9 cellular contexts compared by ENCODE assay signal in the genomic region with DNA sequence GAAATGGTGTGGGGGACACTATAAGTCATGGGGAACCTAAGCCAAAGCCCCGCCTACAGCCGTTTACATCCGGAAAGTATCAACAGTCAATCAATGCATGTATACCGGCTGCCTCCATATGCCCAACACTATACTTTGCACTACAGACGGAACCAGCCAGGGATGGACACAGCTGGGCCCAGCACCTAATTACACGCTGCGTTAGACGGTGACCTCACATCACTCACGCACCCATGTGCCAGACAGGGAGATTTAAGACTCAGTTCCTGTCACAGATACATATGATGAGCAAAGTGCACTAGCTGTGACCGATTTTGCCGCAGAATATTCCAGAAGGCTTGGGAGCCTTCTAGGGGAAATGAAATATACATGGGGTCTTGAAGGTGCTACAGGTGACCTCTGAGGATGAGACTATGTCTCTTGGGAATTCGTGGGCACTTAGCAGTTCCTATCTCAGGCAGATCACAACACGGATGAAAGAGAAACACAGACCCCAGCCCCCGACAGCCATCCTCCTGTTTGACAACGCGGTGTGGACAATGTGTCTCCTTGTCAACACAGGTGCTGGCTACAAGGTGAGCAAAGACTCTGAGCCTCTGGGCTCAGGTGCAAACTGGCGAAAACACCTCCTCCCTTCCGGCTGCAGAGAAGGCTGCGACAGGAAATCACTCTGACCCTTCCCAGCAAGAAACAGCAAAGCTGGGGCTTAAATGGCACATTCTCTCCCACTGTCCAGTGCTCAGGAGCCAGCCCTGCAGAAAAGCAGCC. TPM values are rescaled to one million over a fixed set of nuclear protein-coding genes. Genes with fewer than 3 reads are reported as not detected.
DNase-seq lines count a peak whose midpoint lies in the region; ATAC-seq, FAIRE-seq and TF ChIP-seq lines count a peak whose summit lies in the region.
"Had no signal": no experiment of that assay in that cellular context is flagged by ENCODE, and none has a peak within 500 bp of the region (broad histone marks: within the 10 kb centered on the region; RNA-seq: fewer than 3 reads in every experiment).

No MANE protein-coding gene starts in this region.

- TF ChIP-seq CTCF in endothelial cell of umbilical vein (IDR thresholded peaks at IDR 0.05; ENCODE audit: extremely low read depth in 1 of 2, insufficient read depth in 1 of 2, low read depth in 1 of 2, low read length in 2 of 2), result no peak

- H3K36me3 ChIP-seq in endothelial cell of umbilical vein (ENCODE audit: control insufficient read depth in 2 of 2, extremely low read depth in 1 of 2, insufficient read depth in 2 of 2, low read length in 2 of 2), result peaks cover 12 to 22% of the 10 kb centered on the region in 2 experiments
- peaks cover 22% of the 10 kb centered on the region for H3K36me3 ChIP-seq in rectal smooth muscle tissue (ENCODE audit: control insufficient read depth, insufficient read depth, low read length)

- no peaks in the 10 kb centered on the region for H3K9me3 ChIP-seq in endothelial cell of umbilical vein (replicated peaks; ENCODE audit: control insufficient read depth, insufficient read depth, low read length)

- H3K9me1 ChIP-seq in endothelial cell of umbilical vein (replicated peaks; ENCODE audit: control insufficient read depth, extremely low read depth, insufficient read depth, low read length), result no peaks in the 10 kb centered on the region

- peaks cover 7% of the 10 kb centered on the region for H4K20me1 ChIP-seq in endothelial cell of umbilical vein (replicated peaks; ENCODE audit: control insufficient read depth, extremely low read depth, insufficient read depth, low read length)

- intact Hi-C loops in endothelial cell of umbilical vein (cut with micrococcal nuclease), result no loop called here

- no peak overlapping the region for H3K9ac ChIP-seq in endothelial cell of umbilical vein (replicated peaks; ENCODE audit: extremely low read depth, insufficient read depth, low read length)
- H3K9ac ChIP-seq in rectal smooth muscle tissue (ENCODE audit: low read length), result no peak overlapping the region

- H3K27ac ChIP-seq in endothelial cell of umbilical vein (ENCODE audit: insufficient read depth, low read depth, low read length), result peak overlapping the region; percentile 29
- peak overlapping the region; percentile 27 for H3K27ac ChIP-seq in rectal smooth muscle tissue (ENCODE audit: low read depth, low read length)

- FAIRE-seq in endothelial cell of umbilical vein (lab: Jason Lieb, UNC), result no peak

- H3K27me3 ChIP-seq in endothelial cell of umbilical vein (ENCODE audit: control insufficient read depth in 2 of 2, insufficient read depth in 2 of 2, low read length in 2 of 2), result no peaks in the 10 kb centered on the region
- H3K27me3 ChIP-seq in rectal smooth muscle tissue (ENCODE audit: control insufficient read depth, insufficient read depth, low read length), result peaks cover 3% of the 10 kb centered on the region

- peak overlapping the region; percentile 27 for H3K4me2 ChIP-seq in endothelial cell of umbilical vein (ENCODE audit: insufficient read depth, low read length)

- POLR2A ChIA-PET in endothelial cell of umbilical vein (lab: Charles Lee), result interaction anchor here (0.5 to 0.9 kb wide), 4 partner anchors 22 to 724 kb away, joined by 3 to 5 read pairs (median 3); no protein-coding TSS in a partner anchor

- no TSS peak for BruUV-seq in endothelial cell of umbilical vein (replicated peaks; lab: Mats Ljungman, UMichigan)

- dilution Hi-C loops in endothelial cell of umbilical vein (cut with MboI; ENCODE audit: extremely low pct_ligation_motif_present, low sequenced_read_pairs), result no loop called here

- H3K4me1 ChIP-seq in endothelial cell of umbilical vein (ENCODE audit: control insufficient read depth, extremely low read depth, insufficient read depth, low read length) (peaks cover 48% of the 10 kb centered on the region), rectal smooth muscle tissue (ENCODE audit: control insufficient read depth, insufficient read depth, low read length) (peaks cover 55% of the 10 kb centered on the region)

- CTCF ChIA-PET in endothelial cell of umbilical vein (lab: Charles Lee), result interaction anchor here (1.0 to 11.2 kb wide), 7 partner anchors 20 to 144 kb away, joined by 4 to 377 read pairs (median 10); partner anchors contain the start of gene EEF1G

- no peak overlapping the region for H3K4me3 ChIP-seq in endothelial cell of umbilical vein (replicated peaks in 1 of 3; ENCODE audit: insufficient read depth in 1 of 3, low read depth in 1 of 3, low read length in 3 of 3)
- peak overlapping the region; percentile 49 for H3K4me3 ChIP-seq in rectal smooth muscle tissue (ENCODE audit: low read length)

- TF ChIP-seq POLR2A in endothelial cell of umbilical vein (IDR thresholded peaks at IDR 0.05; ENCODE audit: low read depth, low read length), result no peak

- ATAC-seq in HG03442 (IDR thresholded peaks at IDR 0.05; ENCODE audit: unreplicated experiment), result no peak

- H2AFZ ChIP-seq in endothelial cell of umbilical vein (ENCODE audit: low read depth, low read length), result no peak overlapping the region

- H3K79me2 ChIP-seq in endothelial cell of umbilical vein (ENCODE audit: control insufficient read depth, insufficient read depth, low read length), result peaks cover 96% of the 10 kb centered on the region

- peak; percentile 74 for DNase-seq in COR-L47 (lab: John Stamatoyannopoulos, UW)
- DNase-seq in NCI-H774 (lab: John Stamatoyannopoulos, UW), result peak; percentile 20
- no peak for DNase-seq in endothelial cell of umbilical vein (ENCODE audit: low read depth, low spot score)
- DNase-seq in EL, result no peak
- DNase-seq in stimulated activated naive CD4-positive, alpha-beta T cell treated with Interleukin-2 at 50 U/mL for 16 hours (lab: John Stamatoyannopoulos, UW), result no peak
- DNase-seq in anterior cingulate cortex (lab: John Stamatoyannopoulos, UW), result no peak
- DNase-seq: central memory CD4-positive, alpha-beta T cell had no signal

TF ChIP-seq in endothelial cell of umbilical vein, 7 proteins besides CTCF, POLR2A, EP300 and RAD21:
- TF ChIP-seq MYC (IDR thresholded peaks at IDR 0.05; ENCODE audit: low read depth, low read length) (no peak), POLR2AphosphoS5 (IDR thresholded peaks at IDR 0.05; ENCODE audit: insufficient read depth, low read depth, low read length) (no peak), JUN (IDR thresholded peaks at IDR 0.05; ENCODE audit: borderline replicate concordance, insufficient read depth, insufficient read length, low read depth) (no peak), EZH2 (IDR thresholded peaks at IDR 0.05; ENCODE audit: borderline replicate concordance, low read depth, low read length, severe bottlenecking) (no peak), GATA2 (IDR thresholded peaks at IDR 0.05; ENCODE audit: insufficient read depth, insufficient read length, low read depth, low read length) (no peak), FOS (IDR thresholded peaks at IDR 0.05; ENCODE audit: borderline replicate concordance, insufficient read depth, low read length) (no peak)
- TF ChIP-seq, protein P1, sequence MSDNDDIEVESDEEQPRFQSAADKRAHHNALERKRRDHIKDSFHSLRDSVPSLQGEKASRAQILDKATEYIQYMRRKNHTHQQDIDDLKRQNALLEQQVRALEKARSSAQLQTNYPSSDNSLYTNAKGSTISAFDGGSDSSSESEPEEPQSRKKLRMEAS (IDR thresholded peaks at IDR 0.05; ENCODE audit: insufficient read depth, insufficient read length), result no peak
TF ChIP-seq in endothelial cell of umbilical vein: peak in this region for 0.

RNA-seq across cellular contexts. Expression of gene AHNAK, which starts 8.0 kb away (rescaled TPM):
- 381 and 436 TPM in 2 replicates for total RNA-seq in endothelial cell of umbilical vein
- polyA plus RNA-seq in endothelial cell of umbilical vein, result 25.1 and 35.2 TPM in 2 replicates
- polyA plus RNA-seq in endothelial cell of umbilical vein (2011; cell fraction: cytosol; rRNA removed), result 46.3 and 51.8 TPM in 2 replicates
- polyA plus RNA-seq in endothelial cell of umbilical vein (2011; cell fraction: nucleus; rRNA removed), result 322 and 346 TPM in 2 replicates
- 223 and 321 TPM in 2 replicates for polyA plus RNA-seq in endothelial cell of umbilical vein (2012)
- 219 and 258 TPM in 2 replicates for polyA minus RNA-seq in endothelial cell of umbilical vein
- polyA minus RNA-seq in endothelial cell of umbilical vein (2011; cell fraction: cytosol; rRNA and poly(A)+ RNA removed), result 78.7 TPM
- 446 and 550 TPM in 2 replicates for polyA minus RNA-seq in endothelial cell of umbilical vein (2011; cell fraction: nucleus; rRNA and poly(A)+ RNA removed)

RNA-seq across cellular contexts. Expression of gene EEF1G, which starts 35.0 kb away (rescaled TPM):
- total RNA-seq in endothelial cell of umbilical vein, result 1,341 and 1,345 TPM in 2 replicates
- polyA plus RNA-seq in endothelial cell of umbilical vein, result 1,723 and 2,133 TPM in 2 replicates
- polyA plus RNA-seq in endothelial cell of umbilical vein (2011; cell fraction: cytosol; rRNA removed), result 2,150 and 2,252 TPM in 2 replicates
- 635 and 665 TPM in 2 replicates for polyA plus RNA-seq in endothelial cell of umbilical vein (2011; cell fraction: nucleus; rRNA removed)
- polyA plus RNA-seq in endothelial cell of umbilical vein (2012), result 1,499 and 2,213 TPM in 2 replicates
- 1,683 and 1,722 TPM in 2 replicates for polyA minus RNA-seq in endothelial cell of umbilical vein
- polyA minus RNA-seq in endothelial cell of umbilical vein (2011; cell fraction: cytosol; rRNA and poly(A)+ RNA removed), result 1,661 TPM
- 130 and 133 TPM in 2 replicates for polyA minus RNA-seq in endothelial cell of umbilical vein (2011; cell fraction: nucleus; rRNA and poly(A)+ RNA removed)

RNA-seq across cellular contexts. Expression of gene TUT1, which starts 52.7 kb away (rescaled TPM):
- total RNA-seq in endothelial cell of umbilical vein, result 16.9 and 17.8 TPM in 2 replicates
- polyA plus RNA-seq in endothelial cell of umbilical vein, result 11.5 and 12.7 TPM in 2 replicates
- 7.1 and 9.3 TPM in 2 replicates for polyA plus RNA-seq in endothelial cell of umbilical vein (2011; cell fraction: cytosol; rRNA removed)
- 45.0 and 48.0 TPM in 2 replicates for polyA plus RNA-seq in endothelial cell of umbilical vein (2011; cell fraction: nucleus; rRNA removed)
- 10.6 and 12.9 TPM in 2 replicates for polyA plus RNA-seq in endothelial cell of umbilical vein (2012)
- 8.6 and 9.0 TPM in 2 replicates for polyA minus RNA-seq in endothelial cell of umbilical vein
- 16.0 TPM for polyA minus RNA-seq in endothelial cell of umbilical vein (2011; cell fraction: cytosol; rRNA and poly(A)+ RNA removed)
- 5.2 and 7.6 TPM in 2 replicates for polyA minus RNA-seq in endothelial cell of umbilical vein (2011; cell fraction: nucleus; rRNA and poly(A)+ RNA removed)

Comparison
In these comparisons a context has a peak if more than half of its experiments do, and no peak if none do; other contexts are left out.
1. DNase-seq: peak in COR-L47 (single experiment) and NCI-H774 (single experiment); none in endothelial cell of umbilical vein (single experiment), EL (single experiment), stimulated activated naive CD4-positive, alpha-beta T cell treated with Interleukin-2 at 50 U/mL for 16 hours (single experiment) and anterior cingulate cortex (0 of 58).